In the genomic region with DNA sequence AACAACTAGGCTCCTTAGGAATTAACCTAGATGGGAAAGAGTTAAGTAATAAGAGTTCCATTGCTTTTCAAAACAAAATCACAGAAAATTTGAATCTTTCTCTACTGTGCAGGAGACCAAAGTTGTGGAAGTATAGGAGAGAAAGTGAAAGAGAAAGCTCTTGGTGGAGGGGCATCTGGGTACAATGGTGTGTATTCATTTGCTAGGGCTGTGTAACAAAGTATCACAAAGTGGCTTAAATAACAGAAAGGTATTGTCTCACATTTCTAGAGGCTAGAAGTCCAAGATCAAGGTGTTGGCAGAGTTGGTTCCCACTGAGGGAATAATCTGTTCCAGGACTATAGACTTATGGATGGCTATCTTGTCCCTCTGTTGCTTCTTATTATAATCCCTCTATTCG, we compare ENCODE assay signal across 1 cellular context.
TF ChIP-seq lines count a peak whose summit lies in the region.

No MANE protein-coding gene starts in this region.

TF ChIP-seq in IMR-90, 13 proteins besides CTCF, POLR2A, EP300 and RAD21 (continued from another document):
- TF ChIP-seq NFE2L2 (IDR thresholded peaks at IDR 0.05; ENCODE audit: low read depth, low read length) (no peak), FOS (IDR thresholded peaks at IDR 0.05; ENCODE audit: low read depth, low read length) (no peak), BHLHE40 (IDR thresholded peaks at IDR 0.05; ENCODE audit: low read depth, low read length) (no peak), MAZ (IDR thresholded peaks at IDR 0.05; ENCODE audit: borderline replicate concordance, low read depth, low read length) (no peak), RFX5 (IDR thresholded peaks at IDR 0.05; ENCODE audit: low read depth, low read length) (no peak), USF2 (IDR thresholded peaks at IDR 0.05; ENCODE audit: low read depth, low read length) (no peak), MAFK (IDR thresholded peaks at IDR 0.05; ENCODE audit: low read depth, low read length) (no peak), MXI1 (IDR thresholded peaks at IDR 0.05; ENCODE audit: borderline replicate concordance, low read depth, low read length) (no peak), RCOR1 (IDR thresholded peaks at IDR 0.05; ENCODE audit: insufficient replicate concordance, low read length) (no peak)
